In the genomic region with DNA sequence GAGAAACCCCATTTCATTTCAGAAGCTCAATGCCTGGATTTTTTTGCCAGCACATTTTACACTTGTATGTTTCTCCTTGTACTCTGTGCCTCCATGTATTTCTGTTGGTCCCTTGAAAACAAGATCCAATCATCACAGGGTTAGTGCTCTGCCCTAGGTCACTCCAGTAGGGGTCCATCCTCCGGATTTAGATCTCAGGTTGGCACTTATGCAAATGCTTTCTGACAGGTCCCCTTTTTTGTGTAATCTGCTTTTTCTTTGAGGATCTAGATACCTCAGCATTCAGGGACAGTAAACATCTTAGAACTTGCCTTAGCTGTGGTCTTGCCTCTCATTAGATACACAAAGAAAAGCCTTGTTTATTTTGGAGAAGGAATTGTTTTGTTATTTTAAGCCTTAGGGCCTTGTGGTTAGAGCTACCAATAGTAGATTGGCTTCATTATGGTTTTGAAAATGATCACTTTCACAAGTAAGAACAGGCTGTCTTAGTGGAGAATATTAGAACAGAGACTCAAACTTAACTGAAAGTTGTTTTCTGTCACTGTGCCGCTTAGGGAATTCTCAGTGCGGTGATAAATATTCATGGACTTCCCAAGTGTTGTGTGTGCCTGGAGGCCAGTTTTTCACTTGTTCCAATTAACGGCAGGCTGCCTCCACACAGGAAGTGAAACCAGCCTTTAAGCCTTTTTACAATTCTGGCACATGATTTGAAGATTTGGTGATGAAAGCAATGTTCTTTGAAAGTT, we compare ENCODE assay signal across 8 cellular contexts. TPM values are rescaled to one million over a fixed set of nuclear protein-coding genes. Genes with fewer than 3 reads are reported as not detected.
DNase-seq lines count a peak whose midpoint lies in the region; ATAC-seq and TF ChIP-seq lines count a peak whose summit lies in the region.

No MANE protein-coding gene starts in this region.

- no peaks in the 10 kb centered on the region for H4K20me1 ChIP-seq in BLaER1

- CTCF ChIA-PET in HEK293 (lab: Yijun Ruan, JAX), result interaction anchor here (0.7 to 1.5 kb wide), 4 partner anchors 13 to 141 kb away, joined by 3 to 6 read pairs (median 4); no protein-coding TSS in a partner anchor

- POLR2A ChIA-PET in HEK293 (lab: Yijun Ruan, JAX), result no interaction called here

- H3K4me3 ChIP-seq in BLaER1 (no peak overlapping the region), HEK293 (ENCODE audit: low read depth, low read length) (no peak overlapping the region), lower lobe of right lung (no peak overlapping the region), WERI-Rb-1 (ENCODE audit: low read depth, low read length) (no peak overlapping the region)

- intact Hi-C loops in lower lobe of right lung (cut with DNase I), result no loop called here

- H3K27me3 ChIP-seq in BLaER1 (peaks cover 22% of the 10 kb centered on the region), lower lobe of right lung (ENCODE audit: low read depth) (no peaks in the 10 kb centered on the region), WERI-Rb-1 (ENCODE audit: insufficient read depth, low read depth, severe bottlenecking) (no peaks in the 10 kb centered on the region)

- H3K9me3 ChIP-seq in BLaER1 (no peaks in the 10 kb centered on the region), HEK293 (ENCODE audit: control insufficient read depth, insufficient read depth, low read depth, low read length) (no peaks in the 10 kb centered on the region), lower lobe of right lung (no peaks in the 10 kb centered on the region), WERI-Rb-1 (ENCODE audit: severe bottlenecking) (no peaks in the 10 kb centered on the region)

- ATAC-seq in lower lobe of right lung, result peak in 1 of 2 donors; percentile 58
- no peak for ATAC-seq in HG02588 (IDR thresholded peaks at IDR 0.05; ENCODE audit: unreplicated experiment)

- DNase-seq in lower lobe of right lung, result no peak
- no peak for DNase-seq in WERI-Rb-1
- no peak for DNase-seq in stimulated activated CD4-positive, alpha-beta T cell treated with anti-CD3 and anti-CD28 coated beads, Interleukin-4, amount 100 ng/mL, for 1 hour
- no peak for DNase-seq in AG08396 (ENCODE audit: low spot score)

- peak overlapping the region; percentile 40; the same call in 1 of the 2 replicates for H3K27ac ChIP-seq in BLaER1
- H3K27ac ChIP-seq in HEK293 (ENCODE audit: extremely low read depth, low read depth, low read length), result peak overlapping the region; percentile 67
- H3K27ac ChIP-seq in angular gyrus (ENCODE audit: low read depth, low read length), result peak overlapping the region; percentile 64
- peak overlapping the region; percentile 66 for H3K27ac ChIP-seq in lower lobe of right lung
- H3K27ac ChIP-seq in WERI-Rb-1, result no peak overlapping the region

- peaks cover 63% of the 10 kb centered on the region for H3K4me1 ChIP-seq in BLaER1
- peaks cover 9% of the 10 kb centered on the region for H3K4me1 ChIP-seq in HEK293 (ENCODE audit: control insufficient read depth, insufficient read depth, low read length)
- peaks cover 70% of the 10 kb centered on the region for H3K4me1 ChIP-seq in lower lobe of right lung

- TF ChIP-seq CTCF in HEK293 (tag by site-specific recombination; IDR thresholded peaks at IDR 0.05), result no peak
- no peak for TF ChIP-seq CTCF in lower lobe of right lung (IDR thresholded peaks at IDR 0.05)
- no peak for TF ChIP-seq CTCF in WERI-Rb-1 (IDR thresholded peaks at IDR 0.05; ENCODE audit: low read depth, low read length)

- H3K4me2 ChIP-seq in BLaER1, result peak overlapping the region; percentile 77

- no peak overlapping the region for H3K9ac ChIP-seq in BLaER1

- no peaks in the 10 kb centered on the region for H3K36me3 ChIP-seq in BLaER1
- H3K36me3 ChIP-seq in HEK293 (ENCODE audit: control insufficient read depth in 2 of 2, insufficient read depth in 1 of 2, low read length in 2 of 2), result no peaks in the 10 kb centered on the region
- H3K36me3 ChIP-seq in lower lobe of right lung, result no peaks in the 10 kb centered on the region
- no peaks in the 10 kb centered on the region for H3K36me3 ChIP-seq in WERI-Rb-1

TF ChIP-seq in HEK293, 187 proteins besides CTCF, POLR2A, EP300 and RAD21 (continues in another document):
- TF ChIP-seq, protein P1, sequence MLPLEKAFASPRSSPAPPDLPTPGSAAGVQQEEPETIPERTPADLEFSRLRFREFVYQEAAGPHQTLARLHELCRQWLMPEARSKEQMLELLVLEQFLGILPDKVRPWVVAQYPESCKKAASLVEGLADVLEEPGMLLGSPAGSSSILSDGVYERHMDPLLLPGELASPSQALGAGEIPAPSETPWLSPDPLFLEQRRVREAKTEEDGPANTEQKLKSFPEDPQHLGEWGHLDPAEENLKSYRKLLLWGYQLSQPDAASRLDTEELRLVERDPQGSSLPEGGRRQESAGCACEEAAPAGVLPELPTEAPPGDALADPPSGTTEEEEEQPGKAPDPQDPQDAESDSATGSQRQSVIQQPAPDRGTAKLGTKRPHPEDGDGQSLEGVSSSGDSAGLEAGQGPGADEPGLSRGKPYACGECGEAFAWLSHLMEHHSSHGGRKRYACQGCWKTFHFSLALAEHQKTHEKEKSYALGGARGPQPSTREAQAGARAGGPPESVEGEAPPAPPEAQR (tag by site-specific recombination; IDR thresholded peaks at IDR 0.05), result no peak
- peak; percentile 60 for TF ChIP-seq OSR2 (tag by site-specific recombination; IDR thresholded peaks at IDR 0.05)
- no peak for TF ChIP-seq GFI1B (tag by site-specific recombination; IDR thresholded peaks at IDR 0.05)
- peak; percentile 47; the same call in 1 of the 2 replicates for TF ChIP-seq ZNF677 (tag by site-specific recombination; IDR thresholded peaks at IDR 0.05)
- no peak for TF ChIP-seq ZNF391 (tag by site-specific recombination; IDR thresholded peaks at IDR 0.05; ENCODE audit: borderline replicate concordance, low read depth)
- no peak for TF ChIP-seq ZNF146 (tag by site-specific recombination; IDR thresholded peaks at IDR 0.05)
- no peak for TF ChIP-seq ZBTB7A (tag by site-specific recombination; IDR thresholded peaks at IDR 0.05; ENCODE audit: low read depth)
- no peak for TF ChIP-seq ZNF223 (tag by site-specific recombination; IDR thresholded peaks at IDR 0.05)
- TF ChIP-seq, protein P2, sequence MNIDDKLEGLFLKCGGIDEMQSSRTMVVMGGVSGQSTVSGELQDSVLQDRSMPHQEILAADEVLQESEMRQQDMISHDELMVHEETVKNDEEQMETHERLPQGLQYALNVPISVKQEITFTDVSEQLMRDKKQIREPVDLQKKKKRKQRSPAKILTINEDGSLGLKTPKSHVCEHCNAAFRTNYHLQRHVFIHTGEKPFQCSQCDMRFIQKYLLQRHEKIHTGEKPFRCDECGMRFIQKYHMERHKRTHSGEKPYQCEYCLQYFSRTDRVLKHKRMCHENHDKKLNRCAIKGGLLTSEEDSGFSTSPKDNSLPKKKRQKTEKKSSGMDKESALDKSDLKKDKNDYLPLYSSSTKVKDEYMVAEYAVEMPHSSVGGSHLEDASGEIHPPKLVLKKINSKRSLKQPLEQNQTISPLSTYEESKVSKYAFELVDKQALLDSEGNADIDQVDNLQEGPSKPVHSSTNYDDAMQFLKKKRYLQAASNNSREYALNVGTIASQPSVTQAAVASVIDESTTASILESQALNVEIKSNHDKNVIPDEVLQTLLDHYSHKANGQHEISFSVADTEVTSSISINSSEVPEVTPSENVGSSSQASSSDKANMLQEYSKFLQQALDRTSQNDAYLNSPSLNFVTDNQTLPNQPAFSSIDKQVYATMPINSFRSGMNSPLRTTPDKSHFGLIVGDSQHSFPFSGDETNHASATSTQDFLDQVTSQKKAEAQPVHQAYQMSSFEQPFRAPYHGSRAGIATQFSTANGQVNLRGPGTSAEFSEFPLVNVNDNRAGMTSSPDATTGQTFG (tag by site-specific recombination; IDR thresholded peaks at IDR 0.05; ENCODE audit: borderline replicate concordance), result no peak
- no peak for TF ChIP-seq ZNF174 (tag by site-specific recombination; IDR thresholded peaks at IDR 0.05)
- TF ChIP-seq ZBTB48 (tag by site-specific recombination; IDR thresholded peaks at IDR 0.05), result peak; percentile 34; the same call in 1 of the 2 replicates
- TF ChIP-seq MYNN (tag by site-specific recombination; IDR thresholded peaks at IDR 0.05; ENCODE audit: borderline replicate concordance), result no peak
- no peak for TF ChIP-seq ZNF747 (tag by site-specific recombination; IDR thresholded peaks at IDR 0.05)
- TF ChIP-seq PRDM1 (tag by site-specific recombination; IDR thresholded peaks at IDR 0.05), result peak; percentile 54; the same call in 1 of the 2 replicates
- TF ChIP-seq, protein P3, sequence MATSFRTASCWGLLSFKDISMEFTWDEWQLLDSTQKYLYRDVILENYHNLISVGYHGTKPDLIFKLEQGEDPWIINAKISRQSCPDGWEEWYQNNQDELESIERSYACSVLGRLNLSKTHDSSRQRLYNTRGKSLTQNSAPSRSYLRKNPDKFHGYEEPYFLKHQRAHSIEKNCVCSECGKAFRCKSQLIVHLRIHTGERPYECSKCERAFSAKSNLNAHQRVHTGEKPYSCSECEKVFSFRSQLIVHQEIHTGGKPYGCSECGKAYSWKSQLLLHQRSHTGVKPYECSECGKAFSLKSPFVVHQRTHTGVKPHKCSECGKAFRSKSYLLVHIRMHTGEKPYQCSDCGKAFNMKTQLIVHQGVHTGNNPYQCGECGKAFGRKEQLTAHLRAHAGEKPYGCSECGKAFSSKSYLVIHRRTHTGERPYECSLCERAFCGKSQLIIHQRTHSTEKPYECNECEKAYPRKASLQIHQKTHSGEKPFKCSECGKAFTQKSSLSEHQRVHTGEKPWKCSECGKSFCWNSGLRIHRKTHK (tag by site-specific recombination; IDR thresholded peaks at IDR 0.05), result no peak
- no peak for TF ChIP-seq SETDB1 (IDR thresholded peaks at IDR 0.05; ENCODE audit: insufficient read length, low read length)
- 0 out of 2 replicates have a peak, but pooled peaks have one; percentile 17 for TF ChIP-seq ZNF366 (tag by site-specific recombination; conservative IDR thresholded peaks at IDR 0.05)
- TF ChIP-seq FEZF1 (tag by site-specific recombination; IDR thresholded peaks at IDR 0.05), result peak; percentile 39
- no peak for TF ChIP-seq ZFP37 (tag by site-specific recombination; IDR thresholded peaks at IDR 0.05)
- peak; percentile 34; the same call in 1 of the 2 replicates for TF ChIP-seq ZNF335 (tag by site-specific recombination; conservative IDR thresholded peaks at IDR 0.05)

RNA-seq across cellular contexts. Expression of a gene that starts 7.8 kb away (rescaled TPM):
- total RNA-seq in lower lobe of right lung, result 20.7 TPM

RNA-seq across cellular contexts. Expression of a gene that starts 22.2 kb away (rescaled TPM):
- 32.2 TPM for total RNA-seq in lower lobe of right lung
